ENCODE assay signal across 1 cellular context in the genomic region with DNA sequence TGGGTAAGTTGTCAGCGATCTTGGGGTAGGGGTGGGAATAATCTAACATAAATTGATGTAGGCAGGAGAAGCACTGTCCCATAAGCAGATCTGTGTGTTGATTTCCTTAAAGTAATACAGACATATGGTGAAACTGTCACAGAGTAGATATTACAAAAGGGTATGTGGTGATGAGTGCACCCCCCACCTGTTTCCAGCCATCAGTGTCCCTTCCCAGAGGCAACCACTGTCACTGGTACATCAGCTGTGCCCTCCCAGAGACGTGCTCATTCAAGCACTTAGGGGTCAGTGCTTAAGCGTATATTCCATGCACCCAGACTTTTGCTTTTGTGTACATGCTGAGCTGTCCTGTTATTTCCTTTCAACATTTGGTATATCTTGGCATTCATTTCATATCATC.
TF ChIP-seq lines count a peak whose summit lies in the region.

No MANE protein-coding gene starts in this region.

TF ChIP-seq in HepG2, 621 proteins besides CTCF, POLR2A, EP300 and RAD21 (continued from another document):
- TF ChIP-seq, protein P1, sequence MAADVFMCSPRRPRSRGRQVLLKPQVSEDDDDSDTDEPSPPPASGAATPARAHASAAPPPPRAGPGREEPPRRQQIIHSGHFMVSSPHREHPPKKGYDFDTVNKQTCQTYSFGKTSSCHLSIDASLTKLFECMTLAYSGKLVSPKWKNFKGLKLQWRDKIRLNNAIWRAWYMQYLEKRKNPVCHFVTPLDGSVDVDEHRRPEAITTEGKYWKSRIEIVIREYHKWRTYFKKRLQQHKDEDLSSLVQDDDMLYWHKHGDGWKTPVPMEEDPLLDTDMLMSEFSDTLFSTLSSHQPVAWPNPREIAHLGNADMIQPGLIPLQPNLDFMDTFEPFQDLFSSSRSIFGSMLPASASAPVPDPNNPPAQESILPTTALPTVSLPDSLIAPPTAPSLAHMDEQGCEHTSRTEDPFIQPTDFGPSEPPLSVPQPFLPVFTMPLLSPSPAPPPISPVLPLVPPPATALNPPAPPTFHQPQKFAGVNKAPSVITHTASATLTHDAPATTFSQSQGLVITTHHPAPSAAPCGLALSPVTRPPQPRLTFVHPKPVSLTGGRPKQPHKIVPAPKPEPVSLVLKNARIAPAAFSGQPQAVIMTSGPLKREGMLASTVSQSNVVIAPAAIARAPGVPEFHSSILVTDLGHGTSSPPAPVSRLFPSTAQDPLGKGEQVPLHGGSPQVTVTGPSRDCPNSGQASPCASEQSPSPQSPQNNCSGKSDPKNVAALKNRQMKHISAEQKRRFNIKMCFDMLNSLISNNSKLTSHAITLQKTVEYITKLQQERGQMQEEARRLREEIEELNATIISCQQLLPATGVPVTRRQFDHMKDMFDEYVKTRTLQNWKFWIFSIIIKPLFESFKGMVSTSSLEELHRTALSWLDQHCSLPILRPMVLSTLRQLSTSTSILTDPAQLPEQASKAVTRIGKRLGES (CRISPR knock-in tag; IDR thresholded peaks at IDR 0.05; ENCODE audit: borderline replicate concordance): no peak
- no peak for TF ChIP-seq HOXA9 (CRISPR knock-in tag; IDR thresholded peaks at IDR 0.05; ENCODE audit: borderline replicate concordance)
- TF ChIP-seq, protein P2, sequence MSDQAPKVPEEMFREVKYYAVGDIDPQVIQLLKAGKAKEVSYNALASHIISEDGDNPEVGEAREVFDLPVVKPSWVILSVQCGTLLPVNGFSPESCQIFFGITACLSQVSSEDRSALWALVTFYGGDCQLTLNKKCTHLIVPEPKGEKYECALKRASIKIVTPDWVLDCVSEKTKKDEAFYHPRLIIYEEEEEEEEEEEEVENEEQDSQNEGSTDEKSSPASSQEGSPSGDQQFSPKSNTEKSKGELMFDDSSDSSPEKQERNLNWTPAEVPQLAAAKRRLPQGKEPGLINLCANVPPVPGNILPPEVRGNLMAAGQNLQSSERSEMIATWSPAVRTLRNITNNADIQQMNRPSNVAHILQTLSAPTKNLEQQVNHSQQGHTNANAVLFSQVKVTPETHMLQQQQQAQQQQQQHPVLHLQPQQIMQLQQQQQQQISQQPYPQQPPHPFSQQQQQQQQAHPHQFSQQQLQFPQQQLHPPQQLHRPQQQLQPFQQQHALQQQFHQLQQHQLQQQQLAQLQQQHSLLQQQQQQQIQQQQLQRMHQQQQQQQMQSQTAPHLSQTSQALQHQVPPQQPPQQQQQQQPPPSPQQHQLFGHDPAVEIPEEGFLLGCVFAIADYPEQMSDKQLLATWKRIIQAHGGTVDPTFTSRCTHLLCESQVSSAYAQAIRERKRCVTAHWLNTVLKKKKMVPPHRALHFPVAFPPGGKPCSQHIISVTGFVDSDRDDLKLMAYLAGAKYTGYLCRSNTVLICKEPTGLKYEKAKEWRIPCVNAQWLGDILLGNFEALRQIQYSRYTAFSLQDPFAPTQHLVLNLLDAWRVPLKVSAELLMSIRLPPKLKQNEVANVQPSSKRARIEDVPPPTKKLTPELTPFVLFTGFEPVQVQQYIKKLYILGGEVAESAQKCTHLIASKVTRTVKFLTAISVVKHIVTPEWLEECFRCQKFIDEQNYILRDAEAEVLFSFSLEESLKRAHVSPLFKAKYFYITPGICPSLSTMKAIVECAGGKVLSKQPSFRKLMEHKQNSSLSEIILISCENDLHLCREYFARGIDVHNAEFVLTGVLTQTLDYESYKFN (CRISPR knock-in tag; conservative IDR thresholded peaks at IDR 0.05): no peak
- no peak for TF ChIP-seq ZNF768 (CRISPR knock-in tag; IDR thresholded peaks at IDR 0.05)
- TF ChIP-seq SMARCE1 (IDR thresholded peaks at IDR 0.05; ENCODE audit: borderline replicate concordance): no peak
- TF ChIP-seq TOE1 (CRISPR knock-in tag; IDR thresholded peaks at IDR 0.05): no peak
- TF ChIP-seq ZNF772 (CRISPR knock-in tag; IDR thresholded peaks at IDR 0.05): no peak
- no peak for TF ChIP-seq RXRB (CRISPR knock-in tag; IDR thresholded peaks at IDR 0.05; ENCODE audit: borderline replicate concordance)
- TF ChIP-seq ZNF329 (CRISPR knock-in tag; IDR thresholded peaks at IDR 0.05; ENCODE audit: low read depth): no peak
TF ChIP-seq in HepG2: peak in this region for 0.
